Comparison of ENCODE assay signal across 1 cellular context in genomic region chr22:36383110-36383581, GRCh38.
TF ChIP-seq lines count a peak whose summit lies in the region.

No MANE protein-coding gene starts in this region.

TF ChIP-seq in K562, 482 proteins besides CTCF, POLR2A, EP300 and RAD21 (continued from another document and continues in another):
- no peak for TF ChIP-seq GTF3C2 (IDR thresholded peaks at IDR 0.05; ENCODE audit: borderline replicate concordance, extremely low read depth, insufficient read length)
- peak; percentile 60 for TF ChIP-seq BHLHE40 (IDR thresholded peaks at IDR 0.05; ENCODE audit: low read length)
- no peak for TF ChIP-seq CHD1 (IDR thresholded peaks at IDR 0.05; ENCODE audit: low read length)
- no peak for TF ChIP-seq ZNF449 (CRISPR knock-in tag; IDR thresholded peaks at IDR 0.05)
- no peak for TF ChIP-seq RBM39 (optimal IDR thresholded peaks at IDR 0.05; ENCODE audit: low read depth, low read length)
- TF ChIP-seq MAZ (CRISPR knock-in tag; conservative IDR thresholded peaks at IDR 0.05 in 1 of 2, IDR thresholded peaks at IDR 0.05 in 1 of 2), result no peak
- peak; percentile 32; the same call in 1 of the 2 replicates for TF ChIP-seq ARID1B (IDR thresholded peaks at IDR 0.05)
- no peak for TF ChIP-seq PCBP2 (IDR thresholded peaks at IDR 0.05; ENCODE audit: low read depth, low read length, poor library complexity, severe bottlenecking)
- TF ChIP-seq TEAD4 (IDR thresholded peaks at IDR 0.05; ENCODE audit: low read length), result peak; percentile 30; the same call in 1 of the 2 replicates
- no peak for TF ChIP-seq TEAD4 (CRISPR knock-in tag; IDR thresholded peaks at IDR 0.05; ENCODE audit: borderline replicate concordance)
- peak in 1 of 2 experiments; percentile 48; a peak in 1 of 4 replicates for TF ChIP-seq ZNF318 (IDR thresholded peaks at IDR 0.05; ENCODE audit: borderline replicate concordance in 1 of 2, low read depth in 1 of 2)
- TF ChIP-seq ZBTB26 (CRISPR knock-in tag; IDR thresholded peaks at IDR 0.05), result no peak
- TF ChIP-seq EHMT2 (IDR thresholded peaks at IDR 0.05), result no peak
- TF ChIP-seq CEBPZ (IDR thresholded peaks at IDR 0.05; ENCODE audit: borderline replicate concordance, low read depth, low read length), result no peak
- no peak for TF ChIP-seq BRD4 (IDR thresholded peaks at IDR 0.05)
- TF ChIP-seq FOSL1 (tag; conservative IDR thresholded peaks at IDR 0.05), result 0 out of 2 replicates have a peak, but pooled peaks have one; percentile 15
- TF ChIP-seq CBFA2T2 (conservative IDR thresholded peaks at IDR 0.05), result peak; percentile 49; the same call in 1 of the 2 replicates
- TF ChIP-seq TRIM28 (IDR thresholded peaks at IDR 0.05), result no peak
- TF ChIP-seq ETV6 (IDR thresholded peaks at IDR 0.05; ENCODE audit: borderline replicate concordance in 1 of 2, low read depth in 2 of 2, low read length in 1 of 2), result no peak
- no peak for TF ChIP-seq ETV6 (CRISPR knock-in tag; IDR thresholded peaks at IDR 0.05; ENCODE audit: borderline replicate concordance)
- TF ChIP-seq PHTF2 (CRISPR knock-in tag; IDR thresholded peaks at IDR 0.05), result no peak
- TF ChIP-seq RCOR1 (IDR thresholded peaks at IDR 0.05; ENCODE audit: borderline replicate concordance in 1 of 2, low read depth in 2 of 2, low read length in 2 of 2), result peak in 1 of 2 experiments; percentile 81; a peak in 2 of 4 replicates
- TF ChIP-seq SMAD3 (CRISPR knock-in tag; conservative IDR thresholded peaks at IDR 0.05), result no peak
- no peak for TF ChIP-seq MXD1 (CRISPR knock-in tag; IDR thresholded peaks at IDR 0.05; ENCODE audit: borderline replicate concordance, poor library complexity, severe bottlenecking)
- peak; percentile 63 for TF ChIP-seq MYC (IDR thresholded peaks at IDR 0.05; ENCODE audit: low read depth, low read length)
- no peak for TF ChIP-seq MYC (CRISPR knock-in tag; IDR thresholded peaks at IDR 0.05; ENCODE audit: borderline replicate concordance, low read depth)
- no peak for TF ChIP-seq HNRNPLL (IDR thresholded peaks at IDR 0.05; ENCODE audit: low read depth, low read length, poor library complexity, severe bottlenecking)
- peak; percentile 26 for TF ChIP-seq GATA2 (CRISPR knock-in tag; IDR thresholded peaks at IDR 0.05)
- TF ChIP-seq SUPT5H (IDR thresholded peaks at IDR 0.05), result no peak
- TF ChIP-seq TCF3 (CRISPR knock-in tag; IDR thresholded peaks at IDR 0.05), result peak; percentile 44
- peak; percentile 9 for TF ChIP-seq RBM25 (IDR thresholded peaks at IDR 0.05; ENCODE audit: low read depth, low read length, severe bottlenecking)
- no peak for TF ChIP-seq YY1 (IDR thresholded peaks at IDR 0.05; ENCODE audit: borderline replicate concordance in 1 of 3, control insufficient read depth in 1 of 3, extremely low read depth in 1 of 3, insufficient read depth in 3 of 3, insufficient read length in 1 of 3, insufficient replicate concordance in 2 of 3, low read depth in 1 of 3, low read length in 2 of 3)
- peak; percentile 65; the same call in 1 of the 2 replicates for TF ChIP-seq ZEB2 (IDR thresholded peaks at IDR 0.05)
- no peak for TF ChIP-seq SIX5 (IDR thresholded peaks at IDR 0.05; ENCODE audit: borderline replicate concordance in 1 of 2, insufficient read depth in 1 of 2, low read depth in 1 of 2, low read length in 2 of 2)
- TF ChIP-seq ZFP1 (CRISPR knock-in tag; IDR thresholded peaks at IDR 0.05), result no peak
- no peak for TF ChIP-seq HBP1 (CRISPR knock-in tag; IDR thresholded peaks at IDR 0.05)
- TF ChIP-seq ASH1L (IDR thresholded peaks at IDR 0.05; ENCODE audit: borderline replicate concordance, low read depth, partially characterized antibody), result no peak
- TF ChIP-seq MAFK (IDR thresholded peaks at IDR 0.05; ENCODE audit: low read length), result peak; percentile 28; the same call in 1 of the 2 replicates
- peak; percentile 32; the same call in 1 of the 2 replicates for TF ChIP-seq ETV1 (tag; conservative IDR thresholded peaks at IDR 0.05; ENCODE audit: low read depth)
- TF ChIP-seq TEAD2 (tag; IDR thresholded peaks at IDR 0.05), result no peak
- no peak for TF ChIP-seq ZNF3 (CRISPR knock-in tag; IDR thresholded peaks at IDR 0.05)
- TF ChIP-seq KAT7 (CRISPR knock-in tag; IDR thresholded peaks at IDR 0.05; ENCODE audit: borderline replicate concordance), result no peak
- TF ChIP-seq NFIC (IDR thresholded peaks at IDR 0.05), result peak; percentile 77
- no peak for TF ChIP-seq HMG20A (CRISPR knock-in tag; conservative IDR thresholded peaks at IDR 0.05)
- TF ChIP-seq CEBPG (CRISPR knock-in tag; IDR thresholded peaks at IDR 0.05), result no peak
- no peak for TF ChIP-seq CEBPG (tag; conservative IDR thresholded peaks at IDR 0.05 in 1 of 2, IDR thresholded peaks at IDR 0.05 in 1 of 2)
